In genomic region chr11:6609502-6610015, GRCh38 we compare ENCODE assay signal across 13 cellular contexts. TPM values are rescaled to one million over a fixed set of nuclear protein-coding genes. Genes with fewer than 3 reads are reported as not detected.
DNase-seq lines count a peak whose midpoint lies in the region; ATAC-seq, FAIRE-seq and TF ChIP-seq lines count a peak whose summit lies in the region.
"Had no signal": no experiment of that assay in that cellular context is flagged by ENCODE, and none has a peak within 500 bp of the region (broad histone marks: within the 10 kb centered on the region; RNA-seq: fewer than 3 reads in every experiment).

No MANE protein-coding gene starts in this region.

- no peak overlapping the region for H4K91ac ChIP-seq in IMR-90 (ENCODE audit: insufficient read depth, low read depth, low read length)

- POLR2A ChIA-PET in IMR-90 (lab: Charles Lee; ENCODE audit: unreplicated experiment) = interaction anchor here (1.7 kb wide), 1 partner anchor 8 kb away, joined by 4 read pairs; no protein-coding TSS in a partner anchor

- H2BK120ac ChIP-seq in IMR-90 (ENCODE audit: low read depth, low read length) = no peak overlapping the region

- no peak overlapping the region for H3K4me2 ChIP-seq in IMR-90 (ENCODE audit: low read depth, low read length)

- in situ Hi-C loops in IMR-90 (cut with MboI; ENCODE audit: low sequenced_read_pairs) = no loop called here

- no peak overlapping the region for H3K9ac ChIP-seq in IMR-90 (ENCODE audit: low read depth, low read length)

- H3K79me1 ChIP-seq in IMR-90 (ENCODE audit: low read depth in 1 of 2, low read length in 2 of 2) = peaks cover 31 to 66% of the 10 kb centered on the region in 2 experiments

- peaks cover 21% of the 10 kb centered on the region for H3K36me3 Mint-ChIP-seq in CD4-positive, CD25-positive, alpha-beta regulatory T cell
- H3K36me3 Mint-ChIP-seq in chondrocyte (ENCODE audit: low read depth) = peaks cover 27% of the 10 kb centered on the region
- H3K36me3 Mint-ChIP-seq in activated T-helper 17 cell treated with anti-CD3 and anti-CD28 coated beads, Interleukin-2, amount 50 U/mL, for 72 hours (ENCODE audit: low read depth) = peaks cover 57% of the 10 kb centered on the region

- TF ChIP-seq RAD21 in IMR-90 (IDR thresholded peaks at IDR 0.05; ENCODE audit: low read length) = no peak

- intact Hi-C loops in IMR-90 (cut with micrococcal nuclease) = no loop called here

- H2AK9ac ChIP-seq in IMR-90 (replicated peaks; ENCODE audit: low read depth, low read length, poor library complexity) = peak overlapping the region; percentile 47

- H3K4me3 Mint-ChIP-seq in CD4-positive, CD25-positive, alpha-beta regulatory T cell = peak overlapping the region in 3 of 4 donors; percentile 62 to 94 (median 73)
- peak overlapping the region; percentile 7 for H3K4me3 Mint-ChIP-seq in chondrocyte (ENCODE audit: unreplicated experiment)
- no peak overlapping the region for H3K4me3 Mint-ChIP-seq in activated T-helper 17 cell treated with anti-CD3 and anti-CD28 coated beads, Interleukin-2, amount 50 U/mL, for 72 hours
- H3K4me3 Mint-ChIP-seq: stimulated activated naive CD8-positive, alpha-beta T cell treated with anti-CD3 and anti-CD28 coated beads, Interleukin-15, amount 100 ng/mL, for 72 hours had no signal

- H2BK5ac ChIP-seq in IMR-90 (ENCODE audit: low read depth, low read length, poor library complexity, severe bottlenecking) = peak overlapping the region; percentile 27

- peaks cover 8 to 38% (median 30%) of the 10 kb centered on the region in 4 donors for H3K4me1 Mint-ChIP-seq in CD4-positive, CD25-positive, alpha-beta regulatory T cell
- H3K4me1 Mint-ChIP-seq in chondrocyte (ENCODE audit: low read depth) = no peaks in the 10 kb centered on the region
- peaks cover 28% of the 10 kb centered on the region for H3K4me1 Mint-ChIP-seq in activated T-helper 17 cell treated with anti-CD3 and anti-CD28 coated beads, Interleukin-2, amount 50 U/mL, for 72 hours

- H4K5ac ChIP-seq in IMR-90 (ENCODE audit: low read depth, low read length) = peak overlapping the region; percentile 27; the same call in 1 of the 2 replicates

- H3K27ac Mint-ChIP-seq in CD4-positive, CD25-positive, alpha-beta regulatory T cell = peak overlapping the region in 2 of 3 donors; percentile 2 to 98
- peak overlapping the region; percentile 73 for H3K27ac Mint-ChIP-seq in chondrocyte (ENCODE audit: unreplicated experiment)
- H3K27ac Mint-ChIP-seq in activated T-helper 17 cell treated with anti-CD3 and anti-CD28 coated beads, Interleukin-2, amount 50 U/mL, for 72 hours = no peak overlapping the region

- no peak overlapping the region for H3K18ac ChIP-seq in IMR-90 (ENCODE audit: low read depth, low read length)

- H3K14ac ChIP-seq in IMR-90 (replicated peaks; ENCODE audit: low read depth, low read length) = no peak overlapping the region

- H3K4ac ChIP-seq in IMR-90 (ENCODE audit: low read depth, low read length) = peak overlapping the region; percentile 89; the same call in 1 of the 2 replicates

- ATAC-seq in CD4-positive, CD25-positive, alpha-beta regulatory T cell (ENCODE audit: low read depth in 2 of 2) = no peak
- ATAC-seq in IMR-90 (ENCODE audit: low read depth) = no peak
- ATAC-seq in HG02852 (IDR thresholded peaks at IDR 0.05; ENCODE audit: unreplicated experiment) = no peak
- ATAC-seq in activated T-helper 17 cell treated with anti-CD3 and anti-CD28 coated beads, Interleukin-2, amount 50 U/mL, for 72 hours (replicated peaks) = no peak
- ATAC-seq: esophagus mucosa; stimulated activated naive CD8-positive, alpha-beta T cell treated with anti-CD3 and anti-CD28 coated beads, Interleukin-15, amount 100 ng/mL, for 72 hours had no signal

- peak overlapping the region; percentile 40; the same call in 1 of the 2 replicates for H3K23ac ChIP-seq in IMR-90 (ENCODE audit: low read depth, low read length)

- no peak overlapping the region for H3K4me3 ChIP-seq in CD4-positive, CD25-positive, alpha-beta regulatory T cell (ENCODE audit: low read depth, low read length)
- no peak overlapping the region for H3K4me3 ChIP-seq in IMR-90 (ENCODE audit: insufficient read depth, low read depth, low read length)
- no peak overlapping the region for H3K4me3 ChIP-seq in neutrophil (ENCODE audit: low read depth in 1 of 2, low read length in 1 of 2)

- H4K20me1 ChIP-seq in IMR-90 (ENCODE audit: insufficient read depth, low read length) = peaks cover 8% of the 10 kb centered on the region

- H3K27me3 Mint-ChIP-seq in CD4-positive, CD25-positive, alpha-beta regulatory T cell = no peaks in the 10 kb centered on the region
- no peaks in the 10 kb centered on the region for H3K27me3 Mint-ChIP-seq in chondrocyte (ENCODE audit: low read depth)
- no peaks in the 10 kb centered on the region for H3K27me3 Mint-ChIP-seq in activated T-helper 17 cell treated with anti-CD3 and anti-CD28 coated beads, Interleukin-2, amount 50 U/mL, for 72 hours
- H3K27me3 Mint-ChIP-seq: stimulated activated naive CD8-positive, alpha-beta T cell treated with anti-CD3 and anti-CD28 coated beads, Interleukin-15, amount 100 ng/mL, for 72 hours had no signal

- no peak overlapping the region for H2AFZ ChIP-seq in IMR-90 (replicated peaks; ENCODE audit: low read length, poor library complexity)

- H4K8ac ChIP-seq in IMR-90 (ENCODE audit: low read depth in 2 of 2, low read length in 2 of 2) = peak overlapping the region; percentile 7 to 13; a peak in 1 of 4 replicates

- H3K27ac ChIP-seq in CD4-positive, CD25-positive, alpha-beta regulatory T cell (ENCODE audit: insufficient read depth, low read length, poor library complexity, severe bottlenecking) = peak overlapping the region; percentile 57
- H3K27ac ChIP-seq in IMR-90 (ENCODE audit: insufficient read depth, low read length) (peak overlapping the region; percentile 30; the same call in 1 of the 2 replicates), neutrophil (peak overlapping the region; percentile 98)
- H3K27ac ChIP-seq: HL-60 had no signal

- 100% methylated on average over 2 of the region's 8 CpGs; no CpG with 5 or more reads in 1 of the 2 experiments for WGBS in IMR-90 (ENCODE audit: extremely low coverage in 2 of 2, insufficient read length in 1 of 2), 2 experiments

- H3K9me1 ChIP-seq in IMR-90 (ENCODE audit: insufficient read depth, low read length) = peaks cover 29% of the 10 kb centered on the region

- no peak for TF ChIP-seq CTCF in IMR-90 (conservative IDR thresholded peaks at IDR 0.05; ENCODE audit: low read depth, low read length)
- TF ChIP-seq CTCF in chondrocyte (IDR thresholded peaks at IDR 0.05) = no peak
- no peak for TF ChIP-seq CTCF in neutrophil (IDR thresholded peaks at IDR 0.05)
- no peak for TF ChIP-seq CTCF in GM10266 (IDR thresholded peaks at IDR 0.05; ENCODE audit: control insufficient read depth, insufficient read depth, low read depth, missing control alignments)

- H3K27me3 ChIP-seq in CD4-positive, CD25-positive, alpha-beta regulatory T cell (ENCODE audit: control insufficient read depth, insufficient read depth, low read length) = no peaks in the 10 kb centered on the region
- no peaks in the 10 kb centered on the region for H3K27me3 ChIP-seq in IMR-90 (ENCODE audit: control insufficient read depth, insufficient read depth, low read length)
- H3K27me3 ChIP-seq in neutrophil = no peaks in the 10 kb centered on the region

- CTCF ChIA-PET in IMR-90 (lab: Yijun Ruan, JAX) = no interaction called here

- BruUV-seq in IMR-90 (replicated peaks; lab: Mats Ljungman, UMichigan) = TSS peak; percentile 53

- H3K4me1 ChIP-seq in CD4-positive, CD25-positive, alpha-beta regulatory T cell (ENCODE audit: control insufficient read depth, insufficient read depth, low read length, poor library complexity, severe bottlenecking) = peaks cover 66% of the 10 kb centered on the region
- H3K4me1 ChIP-seq in IMR-90 (ENCODE audit: control insufficient read depth, insufficient read depth, low read length) (peaks cover 31% of the 10 kb centered on the region), neutrophil (ENCODE audit: control insufficient read depth in 1 of 2, insufficient read depth in 1 of 2, low read depth in 1 of 2, low read length in 1 of 2) (peaks cover 62% of the 10 kb centered on the region in 2 experiments)

- H2BK20ac ChIP-seq in IMR-90 (ENCODE audit: low read depth, low read length) = no peak overlapping the region

- peak overlapping the region; percentile 44; the same call in 1 of the 2 replicates for H2AK5ac ChIP-seq in IMR-90 (ENCODE audit: low read depth, low read length)

- dilution Hi-C loops in IMR-90 (cut with HindIII; ENCODE audit: low sequenced_read_pairs, unreplicated experiment) = no loop called here

- peaks cover 36% of the 10 kb centered on the region for H3K36me3 ChIP-seq in CD4-positive, CD25-positive, alpha-beta regulatory T cell (ENCODE audit: control insufficient read depth, insufficient read depth, low read length)
- H3K36me3 ChIP-seq in IMR-90 (ENCODE audit: control insufficient read depth, insufficient read depth, low read length) (peaks cover 46% of the 10 kb centered on the region), neutrophil (peaks cover 54% of the 10 kb centered on the region)

- H2BK15ac ChIP-seq in IMR-90 (ENCODE audit: low read depth, low read length) = no peak overlapping the region

- no peaks in the 10 kb centered on the region for H3K9me3 Mint-ChIP-seq in CD4-positive, CD25-positive, alpha-beta regulatory T cell
- H3K9me3 Mint-ChIP-seq in chondrocyte (ENCODE audit: low read depth) = no peaks in the 10 kb centered on the region
- H3K9me3 Mint-ChIP-seq in activated T-helper 17 cell treated with anti-CD3 and anti-CD28 coated beads, Interleukin-2, amount 50 U/mL, for 72 hours = no peaks in the 10 kb centered on the region
- H3K9me3 Mint-ChIP-seq: stimulated activated naive CD8-positive, alpha-beta T cell treated with anti-CD3 and anti-CD28 coated beads, Interleukin-15, amount 100 ng/mL, for 72 hours had no signal

- H3K9me3 ChIP-seq in CD4-positive, CD25-positive, alpha-beta regulatory T cell (ENCODE audit: control insufficient read depth in 2 of 2, low read length in 2 of 2) = no peaks in the 10 kb centered on the region
- H3K9me3 ChIP-seq in IMR-90 (ENCODE audit: control insufficient read depth, insufficient read depth, low read length) = no peaks in the 10 kb centered on the region
- H3K9me3 ChIP-seq in neutrophil = no peaks in the 10 kb centered on the region

- H3K56ac ChIP-seq in IMR-90 (ENCODE audit: extremely low read depth, insufficient read depth, low read length) = no peak overlapping the region

- no peak for DNase-seq in CD4-positive, CD25-positive, alpha-beta regulatory T cell
- DNase-seq in IMR-90 (no peak), chondrocyte (ENCODE audit: low spot score) (no peak), urothelium cell line (ENCODE audit: low spot score) (no peak), GM10266 (ENCODE audit: extremely low spot score) (no peak)
- DNase-seq: activated CD4-positive, alpha-beta T cell treated with anti-CD3 and anti-CD28 coated beads for 1 hour; NCI-H69 had no signal

- no peak for FAIRE-seq in urothelium cell line (lab: Jason Lieb, UNC)

- no peak for TF ChIP-seq POLR2A in IMR-90 (IDR thresholded peaks at IDR 0.05; ENCODE audit: low read depth, low read length)

RNA-seq across cellular contexts. Expression of gene TAF10, which starts 2.5 kb away (rescaled TPM):
- 125 TPM for total RNA-seq in CD4-positive, CD25-positive, alpha-beta regulatory T cell
- 100 to 1,000 TPM; 254 to 386 (median 265) TPM for polyA plus RNA-seq in CD4-positive, CD25-positive, alpha-beta regulatory T cell
- total RNA-seq in IMR-90 (2012; rRNA removed) (18.6 and 24.4 TPM in 2 replicates), chondrocyte (80.9 to 124 TPM (median 82.8 TPM) in 3 replicates)
- polyA plus RNA-seq in IMR-90 (2012; rRNA removed) = 132 and 180 TPM in 2 replicates
- 73.3 and 76.1 TPM in 2 replicates for polyA plus RNA-seq in IMR-90 (2012; cell fraction: cytosol; rRNA removed)
- 71.9 and 78.4 TPM in 2 replicates for polyA plus RNA-seq in IMR-90 (2012; cell fraction: nucleus; rRNA removed; ENCODE audit: low replicate concordance)
- total RNA-seq in activated T-helper 17 cell treated with anti-CD3 and anti-CD28 coated beads, Interleukin-2, amount 50 U/mL, for 72 hours = 100 to 1,000 TPM in 1 of 2 donors, 10 to 100 TPM in 1; 82.2 to 106 TPM

RNA-seq across cellular contexts. Expression of gene ILK, which starts 6.0 kb away (rescaled TPM):
- total RNA-seq in CD4-positive, CD25-positive, alpha-beta regulatory T cell = 62.9 TPM
- polyA plus RNA-seq in CD4-positive, CD25-positive, alpha-beta regulatory T cell = 100 to 1,000 TPM in 2 of 4 donors, 10 to 100 TPM in 2; 92.8 to 141 (median 115) TPM
- total RNA-seq in IMR-90 (2012; rRNA removed) (272 and 339 TPM in 2 replicates), chondrocyte (200 to 258 TPM (median 248 TPM) in 3 replicates)
- polyA plus RNA-seq in IMR-90 (2012; rRNA removed) = 367 and 389 TPM in 2 replicates
- polyA plus RNA-seq in IMR-90 (2012; cell fraction: cytosol; rRNA removed) = 266 and 365 TPM in 2 replicates
- polyA plus RNA-seq in IMR-90 (2012; cell fraction: nucleus; rRNA removed; ENCODE audit: low replicate concordance) = 346 and 590 TPM in 2 replicates
- total RNA-seq in activated T-helper 17 cell treated with anti-CD3 and anti-CD28 coated beads, Interleukin-2, amount 50 U/mL, for 72 hours = 100 to 1,000 TPM in 1 of 2 donors, 10 to 100 TPM in 1; 85.0 to 113 TPM

RNA-seq across cellular contexts. Expression of gene RRP8, which starts 6.1 kb away (rescaled TPM):
- total RNA-seq in CD4-positive, CD25-positive, alpha-beta regulatory T cell = 21.0 TPM
- polyA plus RNA-seq in CD4-positive, CD25-positive, alpha-beta regulatory T cell = 10 to 100 TPM; 22.5 to 30.9 (median 25.7) TPM
- 11.1 and 11.5 TPM in 2 replicates for total RNA-seq in IMR-90 (2012; rRNA removed)
- 9.0 and 10.8 TPM in 2 replicates for polyA plus RNA-seq in IMR-90 (2012; rRNA removed)
- 2.5 and 3.4 TPM in 2 replicates for polyA plus RNA-seq in IMR-90 (2012; cell fraction: cytosol; rRNA removed)
- polyA plus RNA-seq in IMR-90 (2012; cell fraction: nucleus; rRNA removed; ENCODE audit: low replicate concordance) = 6.7 and 14.2 TPM in 2 replicates
- 12.8 to 15.7 TPM (median 15.1 TPM) in 3 replicates for total RNA-seq in chondrocyte
- 10 to 100 TPM; 27.2 to 31.9 TPM for total RNA-seq in activated T-helper 17 cell treated with anti-CD3 and anti-CD28 coated beads, Interleukin-2, amount 50 U/mL, for 72 hours

RNA-seq across cellular contexts. Expression of gene TPP1, which starts 9.7 kb away (rescaled TPM):
- 100 TPM for total RNA-seq in CD4-positive, CD25-positive, alpha-beta regulatory T cell
- 100 to 1,000 TPM; 135 to 165 (median 137) TPM for polyA plus RNA-seq in CD4-positive, CD25-positive, alpha-beta regulatory T cell
- total RNA-seq in IMR-90 (2012; rRNA removed) (16.7 and 33.5 TPM in 2 replicates), chondrocyte (89.2 to 103 TPM (median 101 TPM) in 3 replicates)
- 66.2 and 108 TPM in 2 replicates for polyA plus RNA-seq in IMR-90 (2012; rRNA removed)
- 41.8 and 75.0 TPM in 2 replicates for polyA plus RNA-seq in IMR-90 (2012; cell fraction: cytosol; rRNA removed)
- polyA plus RNA-seq in IMR-90 (2012; cell fraction: nucleus; rRNA removed; ENCODE audit: low replicate concordance) = 76.6 and 101 TPM in 2 replicates
- 100 to 1,000 TPM in 1 of 2 donors, 10 to 100 TPM in 1; 75.7 to 172 TPM for total RNA-seq in activated T-helper 17 cell treated with anti-CD3 and anti-CD28 coated beads, Interleukin-2, amount 50 U/mL, for 72 hours

RNA-seq across cellular contexts. Expression of gene DCHS1, which starts 46.0 kb away (rescaled TPM):
- 2.4 TPM for total RNA-seq in CD4-positive, CD25-positive, alpha-beta regulatory T cell
- polyA plus RNA-seq in CD4-positive, CD25-positive, alpha-beta regulatory T cell = 1 to 10 TPM in 2 of 4 donors, under 1 TPM in 2; 0.49 to 1.6 (median 1.0) TPM
- total RNA-seq in IMR-90 (2012; rRNA removed) (1.4 and 1.7 TPM in 2 replicates), chondrocyte (33.1 to 34.6 TPM (median 33.4 TPM) in 3 replicates)
- polyA plus RNA-seq in IMR-90 (2012; rRNA removed) = 3.3 and 3.8 TPM in 2 replicates
- polyA plus RNA-seq in IMR-90 (2012; cell fraction: cytosol; rRNA removed) = 2.0 and 3.8 TPM in 2 replicates
- polyA plus RNA-seq in IMR-90 (2012; cell fraction: nucleus; rRNA removed; ENCODE audit: low replicate concordance) = 6.7 and 13.0 TPM in 2 replicates
- total RNA-seq in activated T-helper 17 cell treated with anti-CD3 and anti-CD28 coated beads, Interleukin-2, amount 50 U/mL, for 72 hours = 1 to 10 TPM in 1 of 2 donors, under 1 TPM in 1; 0.26 to 1.5 TPM

Comparison
In these comparisons a context has a peak if more than half of its experiments do, and no peak if none do; other contexts are left out.
1. H3K27ac ChIP-seq: peak in every context shown above with its lines; median percentile 98 in neutrophil; 57 in CD4-positive, CD25-positive, alpha-beta regulatory T cell; 30 in IMR-90.